1 cellular context compared by ENCODE assay signal in genomic region chr16:89815639-89816348, GRCh38.
TF ChIP-seq lines count a peak whose summit lies in the region.

No MANE protein-coding gene starts in this region.

TF ChIP-seq in IMR-90, 13 proteins besides CTCF, POLR2A, EP300 and RAD21 (continued from another document):
- TF ChIP-seq BHLHE40 (IDR thresholded peaks at IDR 0.05; ENCODE audit: low read depth, low read length): no peak
